23 cellular contexts compared by ENCODE assay signal in the genomic region with DNA sequence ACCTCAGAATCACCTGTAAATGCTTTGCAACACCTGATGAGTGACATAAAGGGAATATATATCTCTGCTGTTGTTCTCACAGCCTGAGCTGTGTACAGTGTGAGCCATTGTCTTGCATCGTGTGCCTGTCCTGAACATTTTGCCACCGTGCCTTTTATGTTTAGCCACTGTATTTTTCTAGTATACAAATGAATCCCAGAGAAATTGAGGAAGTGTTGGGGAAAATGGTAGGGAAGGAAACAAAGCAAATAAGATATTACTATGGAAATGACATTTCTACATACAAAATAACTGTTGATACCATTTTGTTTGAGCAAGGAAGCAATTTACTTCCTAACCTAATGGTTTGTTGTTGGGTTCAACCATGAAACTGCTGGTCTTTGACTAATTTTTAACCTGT. TPM values are rescaled to one million over a fixed set of nuclear protein-coding genes. Genes with fewer than 3 reads are reported as not detected.
A peak's percentile ranks its signal among the peaks of the same experiment; 100 is the strongest.
DNase-seq lines count a peak whose midpoint lies in the region; ATAC-seq and TF ChIP-seq lines count a peak whose summit lies in the region.
"Had no signal": no experiment of that assay in that cellular context is flagged by ENCODE, and none has a peak within 500 bp of the region (broad histone marks: within the 10 kb centered on the region; RNA-seq: fewer than 3 reads in every experiment).

No MANE protein-coding gene starts in this region.

- intact Hi-C loops in activated CD4-positive, alpha-beta memory T cell treated with anti-CD3 and anti-CD28 coated beads for 36 hours (cut with micrococcal nuclease), result no loop called here
- intact Hi-C loops in activated T-helper 1 cell treated with anti-CD3 and anti-CD28 coated beads, Interleukin-12 subunit alpha, Interleukin-12 subunit beta, Interleukin-2, Interleukin-4 antibody, amounts not matched to agents 30 ng/mL and 10 ng/mL and 1 ng/mL, durations not matched to agents 14 hours and 24 hours and 36 hours (cut with micrococcal nuclease), result no loop called here

- H3K36me3 ChIP-seq in DOHH2 (ENCODE audit: control insufficient read depth, low read length) (peaks cover 60% of the 10 kb centered on the region), neutrophil (no peaks in the 10 kb centered on the region)
- H3K36me3 ChIP-seq: adrenal gland, left lung had no signal

- no peak for TF ChIP-seq CTCF in DOHH2 (IDR thresholded peaks at IDR 0.05; ENCODE audit: low read depth, low read length, poor library complexity, severe bottlenecking)
- no peak for TF ChIP-seq CTCF in neutrophil (IDR thresholded peaks at IDR 0.05)

- H4K20me1 ChIP-seq in DOHH2 (ENCODE audit: control insufficient read depth, insufficient read depth, low read depth, low read length), result peaks cover 18% of the 10 kb centered on the region

- H3K4me1 Mint-ChIP-seq in activated CD4-positive, alpha-beta memory T cell treated with anti-CD3 and anti-CD28 coated beads for 36 hours (ENCODE audit: low read depth), result peaks cover 67% of the 10 kb centered on the region
- peaks cover 63% of the 10 kb centered on the region for H3K4me1 Mint-ChIP-seq in activated CD4-positive, alpha-beta memory T cell treated with anti-CD3 and anti-CD28 coated beads, Interleukin-2, amount 10 ng/mL, durations not matched to agents 7 days and 5 days
- peaks cover 63% of the 10 kb centered on the region for H3K4me1 Mint-ChIP-seq in activated T-helper 1 cell treated with anti-CD3 and anti-CD28 coated beads, Interleukin-12 subunit alpha, Interleukin-12 subunit beta, Interleukin-2, Interleukin-4 antibody, amounts not matched to agents 30 ng/mL and 10 ng/mL and 1 ng/mL, durations not matched to agents 14 hours and 24 hours and 36 hours (ENCODE audit: low read depth)

- no peak overlapping the region for H3K4me3 Mint-ChIP-seq in activated CD4-positive, alpha-beta memory T cell treated with anti-CD3 and anti-CD28 coated beads for 36 hours
- H3K4me3 Mint-ChIP-seq in activated CD4-positive, alpha-beta memory T cell treated with anti-CD3 and anti-CD28 coated beads, Interleukin-2, amount 10 ng/mL, durations not matched to agents 7 days and 5 days, result no peak overlapping the region
- no peak overlapping the region for H3K4me3 Mint-ChIP-seq in activated T-helper 1 cell treated with anti-CD3 and anti-CD28 coated beads, Interleukin-12 subunit alpha, Interleukin-12 subunit beta, Interleukin-2, Interleukin-4 antibody, amounts not matched to agents 30 ng/mL and 10 ng/mL and 1 ng/mL, durations not matched to agents 14 hours and 24 hours and 36 hours
- H3K4me3 Mint-ChIP-seq: neural crest cell; stimulated activated memory B cell treated with anti-CD40 and anti-IgM and Interleukin-4, amounts not matched to agents 10 μg/mL and 1 μg/mL and 100 μg/mL, for 72 hours; T-helper 1 cell treated with Interleukin-12 subunit alpha and Interleukin-12 subunit beta and Interleukin-4 antibody, amounts not matched to agents 30 μg/mL and 1 μg/mL, for 36 hours; type B pancreatic cell had no signal

- POLR2A ChIA-PET in activated CD4-positive, alpha-beta memory T cell treated with anti-CD3 and anti-CD28 coated beads for 36 hours (lab: Charles Lee), result interaction anchor here (1.2 kb wide), 1 partner anchor 17 kb away, joined by 5 read pairs; no protein-coding TSS in a partner anchor
- POLR2A ChIA-PET in activated CD4-positive, alpha-beta memory T cell treated with anti-CD3 and anti-CD28 coated beads, Interleukin-2, amount 10 ng/mL, durations not matched to agents 7 days and 5 days (lab: Charles Lee), result interaction anchor here (7.4 kb wide), 1 partner anchor 105 kb away, joined by 155 read pairs; a partner anchor contains a TSS

- H3F3A ChIP-seq in DOHH2 (ENCODE audit: control insufficient read depth, insufficient read depth), result no peaks in the 10 kb centered on the region

- no peak for ATAC-seq in HG02852 (IDR thresholded peaks at IDR 0.05; ENCODE audit: unreplicated experiment)
- ATAC-seq: heart right ventricle; left lung; stimulated activated memory B cell treated with anti-CD40 and anti-IgM and Interleukin-4, amounts not matched to agents 10 μg/mL and 1 μg/mL and 100 μg/mL, for 72 hours had no signal

- H3K4me2 ChIP-seq in DOHH2 (ENCODE audit: low read length), result 0 out of 2 replicates have a peak overlapping the region, but pooled peaks have one; percentile 1

- H3K4me1 ChIP-seq in DOHH2 (ENCODE audit: control insufficient read depth, low read length) (peaks cover 65% of the 10 kb centered on the region), neutrophil (ENCODE audit: control insufficient read depth in 1 of 2, insufficient read depth in 1 of 2, low read depth in 1 of 2, low read length in 1 of 2) (peaks cover 83% of the 10 kb centered on the region in 2 experiments)

- CTCF ChIA-PET in activated CD4-positive, alpha-beta memory T cell treated with anti-CD3 and anti-CD28 coated beads for 36 hours (lab: Charles Lee), result no interaction called here
- CTCF ChIA-PET in activated CD4-positive, alpha-beta memory T cell treated with anti-CD3 and anti-CD28 coated beads, Interleukin-2, amount 10 ng/mL, durations not matched to agents 7 days and 5 days (lab: Charles Lee), result no interaction called here

- H3K27me3 ChIP-seq in DOHH2 (ENCODE audit: control insufficient read depth, low read length) (no peaks in the 10 kb centered on the region), neutrophil (no peaks in the 10 kb centered on the region)
- H3K27me3 ChIP-seq: adrenal gland, BE2C, heart right ventricle, left lung, SJCRH30 had no signal

- H3K4me3 ChIP-seq in DOHH2 (ENCODE audit: low read length), result no peak overlapping the region
- no peak overlapping the region for H3K4me3 ChIP-seq in neutrophil (ENCODE audit: low read depth in 1 of 2, low read length in 1 of 2)
- H3K4me3 ChIP-seq: adrenal gland, heart right ventricle, left lung, SJCRH30 had no signal

- DNase-seq in activated CD4-positive, alpha-beta memory T cell treated with anti-CD3 and anti-CD28 coated beads for 36 hours, result no peak
- DNase-seq in activated CD4-positive, alpha-beta memory T cell treated with anti-CD3 and anti-CD28 coated beads, Interleukin-2, amount 10 ng/mL, durations not matched to agents 7 days and 5 days, result no peak
- DNase-seq in activated T-helper 1 cell treated with anti-CD3 and anti-CD28 coated beads, Interleukin-12 subunit alpha, Interleukin-12 subunit beta, Interleukin-2, Interleukin-4 antibody, amounts not matched to agents 30 ng/mL and 10 ng/mL and 1 ng/mL, durations not matched to agents 14 hours and 24 hours and 36 hours (ENCODE audit: low spot score), result no peak
- DNase-seq in HuH-7.5 (ENCODE audit: low spot score) (no peak), NCI-H510A (lab: John Stamatoyannopoulos, UW) (no peak)
- DNase-seq: activated CD4-positive, alpha-beta T cell treated with anti-CD3 and anti-CD28 coated beads, Interleukin-2, amount 50 U/mL, for 4 hours; activated T-cell treated with anti-CD3 and anti-CD28 coated beads, Interleukin-2, amount 50 U/mL, for 48 hours; adrenal gland; BE2C; dermis blood vessel endothelial cell; heart right ventricle; NCI-H187 treated with DMSO at 0.1 percent for 48 hours; NCI-H226; SJCRH30; stimulated activated CD4-positive, alpha-beta T cell treated with anti-CD3 and anti-CD28 coated beads, Interleukin-1b, Interleukin-23, amount 100 ng/mL, for 48 hours had no signal

- peaks cover 100% of the 10 kb centered on the region for H3K79me2 ChIP-seq in DOHH2 (ENCODE audit: control insufficient read depth, low read length)

- H3K36me3 Mint-ChIP-seq in activated CD4-positive, alpha-beta memory T cell treated with anti-CD3 and anti-CD28 coated beads for 36 hours, result peaks cover 33% of the 10 kb centered on the region
- H3K36me3 Mint-ChIP-seq in activated CD4-positive, alpha-beta memory T cell treated with anti-CD3 and anti-CD28 coated beads, Interleukin-2, amount 10 ng/mL, durations not matched to agents 7 days and 5 days (ENCODE audit: low read depth), result peaks cover 39% of the 10 kb centered on the region
- peaks cover 30% of the 10 kb centered on the region for H3K36me3 Mint-ChIP-seq in activated T-helper 1 cell treated with anti-CD3 and anti-CD28 coated beads, Interleukin-12 subunit alpha, Interleukin-12 subunit beta, Interleukin-2, Interleukin-4 antibody, amounts not matched to agents 30 ng/mL and 10 ng/mL and 1 ng/mL, durations not matched to agents 14 hours and 24 hours and 36 hours (ENCODE audit: low read depth)

- H3K27ac ChIP-seq in DOHH2 (ENCODE audit: low read depth, low read length) (no peak overlapping the region), neutrophil (peak overlapping the region; percentile 45)
- H3K27ac ChIP-seq: SJCRH30 had no signal

- H3K27ac Mint-ChIP-seq in activated CD4-positive, alpha-beta memory T cell treated with anti-CD3 and anti-CD28 coated beads for 36 hours, result peak overlapping the region; percentile 13
- no peak overlapping the region for H3K27ac Mint-ChIP-seq in activated CD4-positive, alpha-beta memory T cell treated with anti-CD3 and anti-CD28 coated beads, Interleukin-2, amount 10 ng/mL, durations not matched to agents 7 days and 5 days
- H3K27ac Mint-ChIP-seq in activated T-helper 1 cell treated with anti-CD3 and anti-CD28 coated beads, Interleukin-12 subunit alpha, Interleukin-12 subunit beta, Interleukin-2, Interleukin-4 antibody, amounts not matched to agents 30 ng/mL and 10 ng/mL and 1 ng/mL, durations not matched to agents 14 hours and 24 hours and 36 hours, result peak overlapping the region; percentile 30
- H3K27ac Mint-ChIP-seq: stimulated activated memory B cell treated with anti-CD40 and anti-IgM and Interleukin-4, amounts not matched to agents 10 μg/mL and 1 μg/mL and 100 μg/mL, for 72 hours; T-helper 1 cell treated with Interleukin-12 subunit alpha and Interleukin-12 subunit beta and Interleukin-4 antibody, amounts not matched to agents 30 μg/mL and 1 μg/mL, for 36 hours; type B pancreatic cell had no signal

- no peaks in the 10 kb centered on the region for H3K27me3 Mint-ChIP-seq in activated CD4-positive, alpha-beta memory T cell treated with anti-CD3 and anti-CD28 coated beads for 36 hours
- no peaks in the 10 kb centered on the region for H3K27me3 Mint-ChIP-seq in activated CD4-positive, alpha-beta memory T cell treated with anti-CD3 and anti-CD28 coated beads, Interleukin-2, amount 10 ng/mL, durations not matched to agents 7 days and 5 days
- H3K27me3 Mint-ChIP-seq in activated T-helper 1 cell treated with anti-CD3 and anti-CD28 coated beads, Interleukin-12 subunit alpha, Interleukin-12 subunit beta, Interleukin-2, Interleukin-4 antibody, amounts not matched to agents 30 ng/mL and 10 ng/mL and 1 ng/mL, durations not matched to agents 14 hours and 24 hours and 36 hours (ENCODE audit: insufficient read depth), result no peaks in the 10 kb centered on the region
- H3K27me3 Mint-ChIP-seq: stimulated activated memory B cell treated with anti-CD40 and anti-IgM and Interleukin-4, amounts not matched to agents 10 μg/mL and 1 μg/mL and 100 μg/mL, for 72 hours; type B pancreatic cell had no signal

- no peaks in the 10 kb centered on the region for H3K9me3 ChIP-seq in DOHH2 (ENCODE audit: control insufficient read depth, insufficient read depth, low read length)
- H3K9me3 ChIP-seq in neutrophil, result no peaks in the 10 kb centered on the region
- H3K9me3 ChIP-seq: adrenal gland, BE2C, left lung, SJCRH30 had no signal

- no peaks in the 10 kb centered on the region for H3K9me3 Mint-ChIP-seq in activated CD4-positive, alpha-beta memory T cell treated with anti-CD3 and anti-CD28 coated beads for 36 hours
- H3K9me3 Mint-ChIP-seq in activated CD4-positive, alpha-beta memory T cell treated with anti-CD3 and anti-CD28 coated beads, Interleukin-2, amount 10 ng/mL, durations not matched to agents 7 days and 5 days, result no peaks in the 10 kb centered on the region
- no peaks in the 10 kb centered on the region for H3K9me3 Mint-ChIP-seq in activated T-helper 1 cell treated with anti-CD3 and anti-CD28 coated beads, Interleukin-12 subunit alpha, Interleukin-12 subunit beta, Interleukin-2, Interleukin-4 antibody, amounts not matched to agents 30 ng/mL and 10 ng/mL and 1 ng/mL, durations not matched to agents 14 hours and 24 hours and 36 hours
- H3K9me3 Mint-ChIP-seq: neural crest cell; stimulated activated memory B cell treated with anti-CD40 and anti-IgM and Interleukin-4, amounts not matched to agents 10 μg/mL and 1 μg/mL and 100 μg/mL, for 72 hours; T-helper 1 cell treated with Interleukin-12 subunit alpha and Interleukin-12 subunit beta and Interleukin-4 antibody, amounts not matched to agents 30 μg/mL and 1 μg/mL, for 36 hours; type B pancreatic cell had no signal

- no peaks in the 10 kb centered on the region for H3K9me2 ChIP-seq in DOHH2 (replicated peaks; ENCODE audit: control insufficient read depth, low read length)

RNA-seq across cellular contexts. Expression of a gene that starts 5.5 kb away (rescaled TPM):
- total RNA-seq in activated CD4-positive, alpha-beta memory T cell treated with anti-CD3 and anti-CD28 coated beads for 36 hours, result 100 to 1,000 TPM; 407 to 425 TPM
- 100 to 1,000 TPM; 235 to 242 TPM for total RNA-seq in activated CD4-positive, alpha-beta memory T cell treated with anti-CD3 and anti-CD28 coated beads, Interleukin-2, amount 10 ng/mL, durations not matched to agents 7 days and 5 days
- total RNA-seq in activated T-helper 1 cell treated with anti-CD3 and anti-CD28 coated beads, Interleukin-12 subunit alpha, Interleukin-12 subunit beta, Interleukin-2, Interleukin-4 antibody, amounts not matched to agents 30 ng/mL and 10 ng/mL and 1 ng/mL, durations not matched to agents 14 hours and 24 hours and 36 hours, result 475 and 479 TPM in 2 replicates
